ENCODE assay signal across 8 cellular contexts in genomic region chr6:3118353-3119039, GRCh38. TPM values are rescaled to one million over a fixed set of nuclear protein-coding genes. Genes with fewer than 3 reads are reported as not detected.
A peak's percentile ranks its signal among the peaks of the same experiment; 100 is the strongest.
DNase-seq lines count a peak whose midpoint lies in the region; ATAC-seq, FAIRE-seq and TF ChIP-seq lines count a peak whose summit lies in the region.

BPHL (plus strand) TSS chr6:3118711; CDS start chr6:3118741, 30 bp downstream.

- WGBS in GM23248 (ENCODE audit: low coverage in 1 of 2, low lambda C conversion rate in 2 of 2, missing lambda C conversion rate in 2 of 2), 2 experiments = 0 to 2% methylated on average over 77 to 79 of the region's 89 CpGs

- peaks cover 0 to 1% of the 10 kb centered on the region in 2 donors for H3K36me3 Mint-ChIP-seq in naive B cell
- H3K36me3 Mint-ChIP-seq in stimulated activated effector memory CD8-positive, alpha-beta T cell treated with anti-CD3 and anti-CD28 coated beads, Interleukin-12 subunit alpha, Interleukin-12 subunit beta, amount 100 ng/mL, for 72 hours = peaks cover 25% of the 10 kb centered on the region

- peak within 1 kb of the TSS; percentile 88 to 97 (median 96) for H3K4me3 Mint-ChIP-seq in naive B cell
- peak within 1 kb of the TSS; percentile 71 for H3K4me3 Mint-ChIP-seq in stimulated activated effector memory CD8-positive, alpha-beta T cell treated with anti-CD3 and anti-CD28 coated beads, Interleukin-12 subunit alpha, Interleukin-12 subunit beta, amount 100 ng/mL, for 72 hours

- peak within 1 kb of the TSS; percentile 89 to 99 (median 96) for H3K27ac Mint-ChIP-seq in naive B cell
- H3K27ac Mint-ChIP-seq in stimulated activated effector memory CD8-positive, alpha-beta T cell treated with anti-CD3 and anti-CD28 coated beads, Interleukin-12 subunit alpha, Interleukin-12 subunit beta, amount 100 ng/mL, for 72 hours = peak within 1 kb of the TSS; percentile 83

- peak within 1 kb of the TSS; percentile 73 for H3K4me2 ChIP-seq in DOHH2 (ENCODE audit: low read length)
- H3K4me2 ChIP-seq in GM23248 (ENCODE audit: unreplicated experiment) = peak within 1 kb of the TSS; percentile 88
- H3K4me2 ChIP-seq in Karpas-422 (ENCODE audit: low read depth, low read length, poor library complexity, severe bottlenecking) = peak within 1 kb of the TSS; percentile 85

- peak within 1 kb of the TSS; percentile 86 for H3K9ac ChIP-seq in GM23248
- peak within 1 kb of the TSS; percentile 82 for H3K9ac ChIP-seq in Karpas-422 (ENCODE audit: low read length)

- in situ Hi-C loops in GM23248 (cut with MboI) = no loop called here

- H3K27me3 ChIP-seq in DOHH2 (ENCODE audit: control insufficient read depth, low read length) = no peaks in the 10 kb centered on the region
- no peaks in the 10 kb centered on the region for H3K27me3 ChIP-seq in GM23248 (replicated peaks; ENCODE audit: insufficient read depth)
- H3K27me3 ChIP-seq in Karpas-422 (ENCODE audit: low read length) = no peaks in the 10 kb centered on the region

- DNase-seq in GM23248 (peak; percentile 97), Karpas-422 (peak; percentile 97), RCC 7860 (ENCODE audit: low spot score) (peak; percentile 81), fibroblast of gingiva (ENCODE audit: low read depth) (peak; percentile 90), naive B cell (peak; percentile 100)
- peak; percentile 99 for DNase-seq in activated T-helper 1 cell treated with anti-CD3 and anti-CD28 coated beads, Interleukin-2, amount 50 U/mL, for 16 hours (ENCODE audit: low read depth in 1 of 2, low spot score in 1 of 2)
- DNase-seq in stimulated activated effector memory CD8-positive, alpha-beta T cell treated with anti-CD3 and anti-CD28 coated beads, Interleukin-12 subunit alpha, Interleukin-12 subunit beta, amount 100 ng/mL, for 72 hours (ENCODE audit: low spot score in 2 of 2) = peak; percentile 100

- no peaks in the 10 kb centered on the region for H3K9me2 ChIP-seq in DOHH2 (replicated peaks; ENCODE audit: control insufficient read depth, low read length)
- no peaks in the 10 kb centered on the region for H3K9me2 ChIP-seq in GM23248 (ENCODE audit: insufficient read depth)
- H3K9me2 ChIP-seq in Karpas-422 (replicated peaks; ENCODE audit: insufficient read depth, low read length) = no peaks in the 10 kb centered on the region

- H3K36me3 ChIP-seq in DOHH2 (ENCODE audit: control insufficient read depth, low read length) = peaks cover 11% of the 10 kb centered on the region
- peaks cover 10% of the 10 kb centered on the region; the same call in 1 of the 2 replicates for H3K36me3 ChIP-seq in GM23248 (ENCODE audit: low read depth)
- H3K36me3 ChIP-seq in Karpas-422 (ENCODE audit: insufficient read depth, low read length) = no peaks in the 10 kb centered on the region

- peaks cover 14 to 19% (median 16%) of the 10 kb centered on the region in 3 donors for H3K4me1 Mint-ChIP-seq in naive B cell
- peaks cover 15% of the 10 kb centered on the region for H3K4me1 Mint-ChIP-seq in stimulated activated effector memory CD8-positive, alpha-beta T cell treated with anti-CD3 and anti-CD28 coated beads, Interleukin-12 subunit alpha, Interleukin-12 subunit beta, amount 100 ng/mL, for 72 hours

- peaks cover 34% of the 10 kb centered on the region for H3K4me1 ChIP-seq in DOHH2 (ENCODE audit: control insufficient read depth, low read length)
- peaks cover 5% of the 10 kb centered on the region; the same call in 1 of the 2 replicates for H3K4me1 ChIP-seq in GM23248 (ENCODE audit: insufficient read depth)
- H3K4me1 ChIP-seq in Karpas-422 (ENCODE audit: low read length) = peaks cover 23% of the 10 kb centered on the region

- peak; percentile 35 for FAIRE-seq in RCC 7860 (lab: Jason Lieb, UNC)

- no peaks in the 10 kb centered on the region for H4K20me1 ChIP-seq in DOHH2 (ENCODE audit: control insufficient read depth, insufficient read depth, low read depth, low read length)
- no peaks in the 10 kb centered on the region for H4K20me1 ChIP-seq in GM23248 (ENCODE audit: insufficient read depth)
- H4K20me1 ChIP-seq in Karpas-422 (ENCODE audit: insufficient read depth, low read depth, low read length) = no peaks in the 10 kb centered on the region

- no peak for TF ChIP-seq CTCF in DOHH2 (IDR thresholded peaks at IDR 0.05; ENCODE audit: low read depth, low read length, poor library complexity, severe bottlenecking)

- H3K79me2 ChIP-seq in DOHH2 (ENCODE audit: control insufficient read depth, low read length) (peaks cover 10% of the 10 kb centered on the region), GM23248 (ENCODE audit: insufficient read depth) (no peaks in the 10 kb centered on the region), Karpas-422 (ENCODE audit: low read length) (no peaks in the 10 kb centered on the region)

- H3K27ac ChIP-seq in DOHH2 (ENCODE audit: low read depth, low read length) = peak within 1 kb of the TSS; percentile 61
- H3K27ac ChIP-seq in GM23248 = peak within 1 kb of the TSS; percentile 88
- peak within 1 kb of the TSS; percentile 6; the same call in 1 of the 2 replicates for H3K27ac ChIP-seq in Karpas-422 (ENCODE audit: low read length)

- H2AFZ ChIP-seq in GM23248 = peak within 1 kb of the TSS; percentile 89
- H2AFZ ChIP-seq in Karpas-422 (ENCODE audit: low read length) = peak within 1 kb of the TSS; percentile 76

- H3K9me3 ChIP-seq in DOHH2 (ENCODE audit: control insufficient read depth, insufficient read depth, low read length) = no peaks in the 10 kb centered on the region
- no peaks in the 10 kb centered on the region for H3K9me3 ChIP-seq in GM23248 (ENCODE audit: low read depth)
- no peaks in the 10 kb centered on the region for H3K9me3 ChIP-seq in Karpas-422 (ENCODE audit: low read length)

- H3K4me3 ChIP-seq in DOHH2 (ENCODE audit: low read length) = peak within 1 kb of the TSS; percentile 100
- H3K4me3 ChIP-seq in GM23248 = peak within 1 kb of the TSS; percentile 88
- H3K4me3 ChIP-seq in Karpas-422 (ENCODE audit: low read length) = peak within 1 kb of the TSS; percentile 82

- ATAC-seq in naive B cell (ENCODE audit: low read depth in 2 of 2) = peak; percentile 84 to 87
- peak; percentile 93 for ATAC-seq in stimulated activated effector memory CD8-positive, alpha-beta T cell treated with anti-CD3 and anti-CD28 coated beads, Interleukin-12 subunit alpha, Interleukin-12 subunit beta, amount 100 ng/mL, for 72 hours

- no peaks in the 10 kb centered on the region for H3K9me3 Mint-ChIP-seq in naive B cell
- H3K9me3 Mint-ChIP-seq in stimulated activated effector memory CD8-positive, alpha-beta T cell treated with anti-CD3 and anti-CD28 coated beads, Interleukin-12 subunit alpha, Interleukin-12 subunit beta, amount 100 ng/mL, for 72 hours = no peaks in the 10 kb centered on the region

- H3K27me3 Mint-ChIP-seq in naive B cell = no peaks in the 10 kb centered on the region

- H3F3A ChIP-seq in DOHH2 (ENCODE audit: control insufficient read depth, insufficient read depth) (peaks cover 16% of the 10 kb centered on the region), GM23248 (ENCODE audit: insufficient read depth) (peaks cover 28% of the 10 kb centered on the region)

RNA-seq across cellular contexts. Expression of gene BPHL, which starts in this region (rescaled TPM):
- 8.0 and 8.5 TPM in 2 replicates for total RNA-seq in GM23248 (2014; rRNA removed; shearing (Covaris generic))
- polyA plus RNA-seq in GM23248 (2016; fragmentation: Nextera tagmentation; extraction: Ambion mirVana) = 20.2 and 21.0 TPM in 2 replicates
- total RNA-seq in Karpas-422 (2014; rRNA removed; shearing (Covaris generic); ENCODE audit: low replicate concordance) = 9.3 and 14.6 TPM in 2 replicates
- polyA plus RNA-seq in naive B cell (ENCODE audit: low read depth in 6 of 6) = 10 to 100 TPM in 5 of 6 donors, 1 to 10 TPM in 1; 8.7 to 16.6 (median 13.3) TPM

Comparison
In these comparisons a context has a peak if more than half of its experiments do, and no peak if none do; other contexts are left out.
1. Peak in every context shown above with its lines: DNase-seq, ATAC-seq, H3K4me3 ChIP-seq and H3K27ac ChIP-seq.
2. H3K27ac ChIP-seq: peak in every context shown above with its lines; median percentile 88 in GM23248; 61 in DOHH2; 6 in Karpas-422.